In genomic region chr10:92291610-92291859, GRCh38 we compare ENCODE assay signal across 8 cellular contexts. TPM values are rescaled to one million over a fixed set of nuclear protein-coding genes. Genes with fewer than 3 reads are reported as not detected.
DNase-seq lines count a peak whose midpoint lies in the region; ATAC-seq and TF ChIP-seq lines count a peak whose summit lies in the region.

No MANE protein-coding gene starts in this region.

- WGBS in esophagus squamous epithelium, 2 donors = 0% methylated on average over 4 to 5 of the region's 10 CpGs
- WGBS in psoas muscle, 3 donors = 0 to 1% (median 0%) methylated on average over 10 of the region's 10 CpGs

- intact Hi-C loops in esophagus squamous epithelium (cut with DNase I) = no loop called here
- intact Hi-C loops in psoas muscle (cut with DNase I) = loop anchor here (2.0 to 5.0 kb wide), 5 partner anchors 36 to 204 kb away; no protein-coding TSS in a partner anchor

- H3K27me3 ChIP-seq in esophagus squamous epithelium (no peaks in the 10 kb centered on the region), psoas muscle (ENCODE audit: insufficient read depth in 3 of 3, low read length in 2 of 3) (no peaks in the 10 kb centered on the region)

- no peak for TF ChIP-seq POLR2A in esophagus squamous epithelium (IDR thresholded peaks at IDR 0.05)

- H3K4me3 ChIP-seq in esophagus squamous epithelium (peak overlapping the region; percentile 82 to 100 (median 90)), psoas muscle (peak overlapping the region; percentile 90)

- H3K27ac ChIP-seq in esophagus squamous epithelium (peak overlapping the region; percentile 92 to 100 (median 96)), psoas muscle (peak overlapping the region; percentile 95)

- peaks cover 0 to 21% (median 0%) of the 10 kb centered on the region in 3 donors for H3K36me3 ChIP-seq in esophagus squamous epithelium
- H3K36me3 ChIP-seq in psoas muscle (ENCODE audit: insufficient read depth in 1 of 2, low read depth in 1 of 2) = peaks cover 0 to 20% of the 10 kb centered on the region in 2 donors

- no peak for TF ChIP-seq CTCF in esophagus squamous epithelium (IDR thresholded peaks at IDR 0.05)
- TF ChIP-seq CTCF in psoas muscle (IDR thresholded peaks at IDR 0.05) = no peak

- H3K4me1 ChIP-seq in esophagus squamous epithelium = peaks cover 0 to 27% (median 0%) of the 10 kb centered on the region in 3 donors
- peaks cover 5% of the 10 kb centered on the region for H3K4me1 ChIP-seq in psoas muscle

- no peaks in the 10 kb centered on the region for H3K9me3 ChIP-seq in esophagus squamous epithelium
- H3K9me3 ChIP-seq in psoas muscle = no peaks in the 10 kb centered on the region

- ATAC-seq in GM21515 (IDR thresholded peaks at IDR 0.05; ENCODE audit: unreplicated experiment) (peak; percentile 7), psoas muscle (peak in 2 of 4 donors; percentile 1 to 9), HG02588 (IDR thresholded peaks at IDR 0.05; ENCODE audit: unreplicated experiment) (no peak), GM18909 (IDR thresholded peaks at IDR 0.05; ENCODE audit: poor library complexity, unreplicated experiment) (no peak)

- DNase-seq in RKO (ENCODE audit: low spot score) = peak; percentile 41
- DNase-seq in esophagus squamous epithelium (lab: John Stamatoyannopoulos, UW) = no peak
- DNase-seq in psoas muscle = no peak
- no peak for DNase-seq in NCI-H510A treated with DMSO at 0.1 percent for 48 hours (lab: John Stamatoyannopoulos, UW)
- no peak for DNase-seq in NCI-H2029 treated with DMSO at 0.1 percent for 48 hours (lab: John Stamatoyannopoulos, UW)

RNA-seq across cellular contexts. Expression of gene MARCHF5, which starts 0.6 kb away (rescaled TPM):
- total RNA-seq in esophagus squamous epithelium = 10 to 100 TPM; 17.6 to 29.9 (median 27.0) TPM
- 10 to 100 TPM; 28.3 to 52.3 (median 32.9) TPM for total RNA-seq in psoas muscle
- 10 to 100 TPM; 28.3 to 64.9 (median 30.7) TPM for polyA plus RNA-seq in psoas muscle

RNA-seq across cellular contexts. Expression of gene CPEB3, which starts 0.7 kb away (rescaled TPM):
- 1 to 10 TPM; 5.5 to 8.8 (median 7.3) TPM for total RNA-seq in esophagus squamous epithelium
- total RNA-seq in psoas muscle = 10 to 100 TPM in 3 of 4 donors, 1 to 10 TPM in 1; 6.1 to 16.9 (median 14.3) TPM
- 1 to 10 TPM in 2 of 3 donors, under 1 TPM in 1; 0.44 to 9.8 (median 3.2) TPM for polyA plus RNA-seq in psoas muscle
